ENCODE assay signal across 10 cellular contexts in genomic region chr11:114026355-114026754, GRCh38. TPM values are rescaled to one million over a fixed set of nuclear protein-coding genes. Genes with fewer than 3 reads are reported as not detected.
A peak's percentile ranks its signal among the peaks of the same experiment; 100 is the strongest.
DNase-seq lines count a peak whose midpoint lies in the region; ATAC-seq and TF ChIP-seq lines count a peak whose summit lies in the region.
"Had no signal": no experiment of that assay in that cellular context is flagged by ENCODE, and none has a peak within 500 bp of the region (broad histone marks: within the 10 kb centered on the region; RNA-seq: fewer than 3 reads in every experiment).

No MANE protein-coding gene starts in this region.

- no peak overlapping the region for H3K27ac ChIP-seq in cardiac muscle cell
- no peak overlapping the region for H3K27ac ChIP-seq in PC-3 (ENCODE audit: low read length)
- H3K27ac ChIP-seq: epithelial cell of prostate had no signal

- intact Hi-C loops in left cardiac atrium (cut with DNase I) (no loop called here), PC-3 (cut with micrococcal nuclease) (no loop called here)

- no peaks in the 10 kb centered on the region for H3F3A ChIP-seq in PC-3 (ENCODE audit: low read length, unreplicated experiment)

- no peak overlapping the region for H3K9ac ChIP-seq in PC-3 (ENCODE audit: low read length)

- CTCF ChIA-PET in PC-3 (lab: Charles Lee) = no interaction called here

- H3K4me3 ChIP-seq in cardiac muscle cell = no peak overlapping the region
- no peak overlapping the region for H3K4me3 ChIP-seq in PC-3 (ENCODE audit: low read length)
- no peak overlapping the region for H3K4me3 ChIP-seq in epithelial cell of esophagus (ENCODE audit: low read length)

- H3K4me3 Mint-ChIP-seq in stimulated activated naive B cell treated with anti-CD40 and anti-IgM and Interleukin-4, amounts not matched to agents 10 μg/mL and 1 μg/mL and 100 μg/mL, for 72 hours = no peak overlapping the region

- no peaks in the 10 kb centered on the region for H4K20me1 ChIP-seq in PC-3 (ENCODE audit: low read length)

- no peaks in the 10 kb centered on the region for H3K4me1 ChIP-seq in cardiac muscle cell (ENCODE audit: low read depth)
- 0 out of 2 replicates have a peak, but pooled peaks cover under 1% of the 10 kb centered on the region for H3K4me1 ChIP-seq in PC-3 (ENCODE audit: insufficient read depth, low read length)

- H3K36me3 Mint-ChIP-seq in stimulated activated naive B cell treated with anti-CD40 and anti-IgM and Interleukin-4, amounts not matched to agents 10 μg/mL and 1 μg/mL and 100 μg/mL, for 72 hours = no peaks in the 10 kb centered on the region

- POLR2A ChIA-PET in PC-3 (lab: Charles Lee; ENCODE audit: unreplicated experiment) = no interaction called here

- DNase-seq in cardiac muscle cell (ENCODE audit: low read depth in 1 of 2, low spot score in 1 of 2) (peak; percentile 50 to 51), left cardiac atrium (no peak), PC-3 (peak; percentile 21), epithelial cell of esophagus (ENCODE audit: low read depth) (no peak), NK-92 (lab: John Stamatoyannopoulos, UW; ENCODE audit: unreplicated experiment) (no peak), Kasumi-1 (lab: John Stamatoyannopoulos, UW) (no peak), C1 segment of cervical spinal cord (lab: John Stamatoyannopoulos, UW) (no peak)
- no peak for DNase-seq in stimulated activated naive B cell treated with anti-CD40 and anti-IgM and Interleukin-4, amounts not matched to agents 10 μg/mL and 1 μg/mL and 100 μg/mL, for 72 hours
- DNase-seq: small intestine had no signal

- peaks cover 0 to 6% of the 10 kb centered on the region in 2 donors for H3K4me1 Mint-ChIP-seq in stimulated activated naive B cell treated with anti-CD40 and anti-IgM and Interleukin-4, amounts not matched to agents 10 μg/mL and 1 μg/mL and 100 μg/mL, for 72 hours

- H3K9me3 Mint-ChIP-seq in stimulated activated naive B cell treated with anti-CD40 and anti-IgM and Interleukin-4, amounts not matched to agents 10 μg/mL and 1 μg/mL and 100 μg/mL, for 72 hours = no peaks in the 10 kb centered on the region

- H3K9me3 ChIP-seq in cardiac muscle cell (ENCODE audit: low read depth) (no peaks in the 10 kb centered on the region), PC-3 (ENCODE audit: low read length) (no peaks in the 10 kb centered on the region)

- no peaks in the 10 kb centered on the region for H3K36me3 ChIP-seq in cardiac muscle cell
- H3K36me3 ChIP-seq in PC-3 (ENCODE audit: low read depth, low read length) = no peaks in the 10 kb centered on the region

- BruUV-seq in PC-3 (replicated peaks; lab: Mats Ljungman, UMichigan) = no TSS peak

- H3K79me2 ChIP-seq in PC-3 (ENCODE audit: low read length) = no peaks in the 10 kb centered on the region

- H2AFZ ChIP-seq in PC-3 (ENCODE audit: low read length) = no peak overlapping the region

- H3K27ac Mint-ChIP-seq in stimulated activated naive B cell treated with anti-CD40 and anti-IgM and Interleukin-4, amounts not matched to agents 10 μg/mL and 1 μg/mL and 100 μg/mL, for 72 hours = no peak overlapping the region

- H3K27me3 Mint-ChIP-seq in stimulated activated naive B cell treated with anti-CD40 and anti-IgM and Interleukin-4, amounts not matched to agents 10 μg/mL and 1 μg/mL and 100 μg/mL, for 72 hours = peaks cover 16 to 30% of the 10 kb centered on the region in 2 donors

- TF ChIP-seq CTCF in cardiac muscle cell (IDR thresholded peaks at IDR 0.05; ENCODE audit: low read depth, low read length) (peak; percentile 42), PC-3 (conservative IDR thresholded peaks at IDR 0.05; ENCODE audit: low read depth, low read length) (peak; percentile 32), epithelial cell of esophagus (IDR thresholded peaks at IDR 0.05; ENCODE audit: insufficient read depth, low read depth, low read length, missing control alignments) (peak; percentile 16)

- no peak overlapping the region for H3K4me2 ChIP-seq in PC-3 (ENCODE audit: low read length)

- no peaks in the 10 kb centered on the region for H3K9me2 ChIP-seq in PC-3 (replicated peaks; ENCODE audit: low read length)

- ATAC-seq in left cardiac atrium = no peak
- ATAC-seq in PC-3 = no peak
- ATAC-seq in stimulated activated naive B cell treated with anti-CD40 and anti-IgM and Interleukin-4, amounts not matched to agents 10 μg/mL and 1 μg/mL and 100 μg/mL, for 72 hours (replicated peaks) = peak; percentile 70 to 74

- H3K27me3 ChIP-seq in cardiac muscle cell (peaks cover 36% of the 10 kb centered on the region), PC-3 (ENCODE audit: low read length) (peaks cover 25% of the 10 kb centered on the region)

RNA-seq across cellular contexts. Expression of gene ZBTB16, which starts 33.2 kb away (rescaled TPM):
- total RNA-seq in cardiac muscle cell = 8.5 and 10.5 TPM in 2 replicates
- polyA plus RNA-seq in cardiac muscle cell = 8.7 and 11.0 TPM in 2 replicates
- 10 to 100 TPM; 65.2 to 79.5 TPM for total RNA-seq in left cardiac atrium
- not detected in 2 replicates for total RNA-seq in PC-3 (2014; rRNA removed)

RNA-seq across cellular contexts. Expression of gene HTR3A, which starts 51.4 kb away (rescaled TPM):
- total RNA-seq in cardiac muscle cell (0.24 TPM in 1 of 2 replicates, not detected in the other), left cardiac atrium (under 1 TPM in 1 of 2 donors, not detected in 1; 0.18 TPM), PC-3 (2014; rRNA removed) (not detected in 2 replicates)
- not detected in 2 replicates for polyA plus RNA-seq in cardiac muscle cell

Comparison
In these comparisons a context has a peak if more than half of its experiments do, and no peak if none do; other contexts are left out.
1. DNase-seq: peak in cardiac muscle cell (2 of 2) and PC-3 (single experiment); none in left cardiac atrium (single experiment), epithelial cell of esophagus (single experiment), stimulated activated naive B cell treated with anti-CD40 and anti-IgM and Interleukin-4, amounts not matched to agents 10 μg/mL and 1 μg/mL and 100 μg/mL, for 72 hours (single experiment), NK-92 (single experiment), Kasumi-1 (0 of 2) and C1 segment of cervical spinal cord (0 of 14).
2. ATAC-seq: peak in stimulated activated naive B cell treated with anti-CD40 and anti-IgM and Interleukin-4, amounts not matched to agents 10 μg/mL and 1 μg/mL and 100 μg/mL, for 72 hours (2 of 2); none in left cardiac atrium (0 of 2) and PC-3 (single experiment).
3. Peak in every context shown above with its lines, with median percentiles within 50 percentile points of each other: CTCF ChIP-seq.